In the genomic region with DNA sequence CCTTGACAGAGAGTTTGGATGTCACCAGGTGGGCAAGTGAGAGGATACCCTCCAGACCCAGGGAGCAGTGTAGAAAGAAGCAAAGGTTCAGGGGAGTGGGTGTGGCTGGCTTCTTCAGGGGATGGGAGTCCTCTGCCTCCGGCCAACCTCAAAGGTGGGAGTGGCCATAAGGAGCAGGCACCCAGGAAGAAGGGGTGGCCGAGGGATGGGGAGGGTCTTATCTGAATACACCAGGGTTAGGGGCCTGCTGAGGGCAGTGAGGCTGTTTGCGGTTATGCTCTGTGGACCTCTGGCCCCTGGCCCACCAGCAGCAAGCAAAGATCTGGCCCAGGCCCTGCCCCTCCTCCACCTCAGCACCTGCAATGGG, we compare ENCODE assay signal across 22 cellular contexts. TPM values are rescaled to one million over a fixed set of nuclear protein-coding genes. Genes with fewer than 3 reads are reported as not detected.
"Had no signal": no experiment of that assay in that cellular context is flagged by ENCODE, and none has a peak within 500 bp of the region (broad histone marks: within the 10 kb centered on the region; RNA-seq: fewer than 3 reads in every experiment).

No MANE protein-coding gene starts in this region.

- H3K4me3 Mint-ChIP-seq: activated B cell treated with CpG ODN at 0.5 μM for 24 hours; activated CD4-positive, alpha-beta T cell treated with anti-CD3 and anti-CD28 coated beads for 36 hours; activated naive CD8-positive, alpha-beta T cell treated with anti-CD3 and anti-CD28 coated beads for 36 hours; naive thymus-derived CD8-positive, alpha-beta T cell; T-helper 1 cell treated with Interleukin-12 subunit alpha and Interleukin-12 subunit beta and Interleukin-4 antibody, amounts not matched to agents 30 μg/mL and 1 μg/mL, for 36 hours had no signal

- H3K9me3 Mint-ChIP-seq: activated B cell treated with CpG ODN at 0.5 μM for 24 hours; activated naive CD8-positive, alpha-beta T cell treated with anti-CD3 and anti-CD28 coated beads for 36 hours; naive thymus-derived CD8-positive, alpha-beta T cell; T-helper 1 cell treated with Interleukin-12 subunit alpha and Interleukin-12 subunit beta and Interleukin-4 antibody, amounts not matched to agents 30 μg/mL and 1 μg/mL, for 36 hours had no signal

- DNase-seq: activated B cell treated with CpG ODN at 0.5 μM for 24 hours; activated CD4-positive, alpha-beta T cell treated with anti-CD3 and anti-CD28 coated beads for 36 hours; activated CD4-positive, alpha-beta T cell treated with anti-CD3 and anti-CD28 coated beads, Interleukin-2, amount 50 U/mL, for 4 hours; activated naive CD4-positive, alpha-beta T cell treated with Interleukin-2 at 50 U/mL for 16 hours; activated naive CD8-positive, alpha-beta T cell treated with anti-CD3 and anti-CD28 coated beads for 36 hours; activated T-cell treated with anti-CD3 and anti-CD28 coated beads, Interleukin-2, amount 50 U/mL, for 48 hours; cortex of kidney; lower lobe of right lung; naive thymus-derived CD8-positive, alpha-beta T cell; pancreas; right cardiac atrium; stimulated activated CD4-positive, alpha-beta T cell treated with anti-CD3 and anti-CD28 coated beads, Interleukin-4, amount 100 ng/mL, for 4 hours; stimulated activated naive CD8-positive, alpha-beta T cell treated with anti-CD3 and anti-CD28 coated beads, Interleukin-15, Interleukin-2, amounts not matched to agents 100 U/mL and 50 U/mL, for 24 hours; T1000; upper lobe of right lung had no signal

- ATAC-seq: activated CD4-positive, alpha-beta T cell treated with anti-CD3 and anti-CD28 coated beads for 36 hours; left lobe of liver; lower lobe of right lung; naive thymus-derived CD8-positive, alpha-beta T cell; pancreas; stimulated activated naive CD8-positive, alpha-beta T cell treated with anti-CD3 and anti-CD28 coated beads, Interleukin-15, Interleukin-2, amounts not matched to agents 100 U/mL and 50 U/mL, for 24 hours; upper lobe of right lung had no signal

- H3K27ac Mint-ChIP-seq: activated B cell treated with CpG ODN at 0.5 μM for 24 hours; activated CD4-positive, alpha-beta T cell treated with anti-CD3 and anti-CD28 coated beads for 36 hours; activated naive CD8-positive, alpha-beta T cell treated with anti-CD3 and anti-CD28 coated beads for 36 hours; T-helper 1 cell treated with Interleukin-12 subunit alpha and Interleukin-12 subunit beta and Interleukin-4 antibody, amounts not matched to agents 30 μg/mL and 1 μg/mL, for 36 hours had no signal

- FAIRE-seq: astrocyte, pancreas had no signal

- H3K27ac ChIP-seq: cardiac muscle cell, epithelial cell of prostate, lower lobe of right lung, pancreas, upper lobe of right lung had no signal

- H3K4me3 ChIP-seq: cardiac muscle cell, lower lobe of right lung, pancreas, upper lobe of right lung had no signal

- H3K36me3 Mint-ChIP-seq: activated naive CD8-positive, alpha-beta T cell treated with anti-CD3 and anti-CD28 coated beads for 36 hours; naive thymus-derived CD8-positive, alpha-beta T cell had no signal

- H3K4me1 ChIP-seq: lower lobe of right lung, pancreas, upper lobe of right lung had no signal

- H3K9me3 ChIP-seq: lower lobe of right lung, pancreas, upper lobe of right lung had no signal

- H3K36me3 ChIP-seq: cardiac muscle cell, lower lobe of right lung, pancreas, upper lobe of right lung had no signal

- H3K27me3 ChIP-seq: cardiac muscle cell, pancreas had no signal

RNA-seq across cellular contexts. Expression of a gene that starts 6.2 kb away (rescaled TPM):
- total RNA-seq: fibroblast of villous mesenchyme, pulmonary artery endothelial cell had no signal
- polyA plus RNA-seq: naive thymus-derived CD8-positive, alpha-beta T cell had no signal
